Comparison of ENCODE assay signal across 9 cellular contexts in genomic region chr1:84442256-84442655, GRCh38. TPM values are rescaled to one million over a fixed set of nuclear protein-coding genes. Genes with fewer than 3 reads are reported as not detected.
DNase-seq lines count a peak whose midpoint lies in the region; ATAC-seq and TF ChIP-seq lines count a peak whose summit lies in the region.
"Had no signal": no experiment of that assay in that cellular context is flagged by ENCODE, and none has a peak within 500 bp of the region (broad histone marks: within the 10 kb centered on the region; RNA-seq: fewer than 3 reads in every experiment).

No MANE protein-coding gene starts in this region.

- H3K9me3 ChIP-seq in DND-41 (ENCODE audit: insufficient read depth, low read length, severe bottlenecking) (no peaks in the 10 kb centered on the region), OCI-LY1 (ENCODE audit: low read length) (no peaks in the 10 kb centered on the region), lower lobe of right lung (no peaks in the 10 kb centered on the region)

- H3K79me2 ChIP-seq in DND-41 (ENCODE audit: insufficient read depth, low read length), result no peaks in the 10 kb centered on the region
- H3K79me2 ChIP-seq in OCI-LY1 (ENCODE audit: insufficient read depth, low read length), result no peaks in the 10 kb centered on the region

- no peaks in the 10 kb centered on the region for H3K36me3 ChIP-seq in DND-41 (ENCODE audit: insufficient read depth, low read length)
- no peaks in the 10 kb centered on the region for H3K36me3 ChIP-seq in OCI-LY1 (ENCODE audit: insufficient read depth, low read length)
- H3K36me3 ChIP-seq in lower lobe of right lung, result no peaks in the 10 kb centered on the region

- H2AFZ ChIP-seq in DND-41 (ENCODE audit: low read depth, low read length), result peak overlapping the region; percentile 77
- H2AFZ ChIP-seq in OCI-LY1 (ENCODE audit: low read length), result no peak overlapping the region

- H3K9me2 ChIP-seq in OCI-LY1 (ENCODE audit: low read depth, low read length), result no peaks in the 10 kb centered on the region

- H3K4me3 Mint-ChIP-seq in central memory CD8-positive, alpha-beta T cell, result peak overlapping the region; percentile 8

- intact Hi-C loops in lower lobe of right lung (cut with DNase I), result no loop called here

- peaks cover 1% of the 10 kb centered on the region for H3K36me3 Mint-ChIP-seq in central memory CD8-positive, alpha-beta T cell (ENCODE audit: insufficient read depth)

- no peaks in the 10 kb centered on the region for H3F3A ChIP-seq in OCI-LY1 (ENCODE audit: insufficient read depth, low read length)

- no peaks in the 10 kb centered on the region for H3K9me3 Mint-ChIP-seq in central memory CD8-positive, alpha-beta T cell

- TF ChIP-seq CTCF in DND-41 (IDR thresholded peaks at IDR 0.05; ENCODE audit: borderline replicate concordance, extremely low read depth, low read length, poor library complexity, severe bottlenecking) (peak; percentile 67), OCI-LY1 (IDR thresholded peaks at IDR 0.05; ENCODE audit: low read length) (peak; percentile 68), lower lobe of right lung (IDR thresholded peaks at IDR 0.05) (peak; percentile 52)

- peak overlapping the region; percentile 41 for H3K4me2 ChIP-seq in DND-41 (ENCODE audit: insufficient read depth, low read length)
- no peak overlapping the region for H3K4me2 ChIP-seq in OCI-LY1 (ENCODE audit: low read length)

- H3K4me1 Mint-ChIP-seq in central memory CD8-positive, alpha-beta T cell, result peaks cover 5% of the 10 kb centered on the region

- DNase-seq in DND-41, result no peak
- DNase-seq in central memory CD8-positive, alpha-beta T cell (ENCODE audit: low spot score in 2 of 2), result no peak
- no peak for DNase-seq in lower lobe of right lung
- no peak for DNase-seq in SHP77 (lab: John Stamatoyannopoulos, UW)
- DNase-seq in activated CD8-positive, alpha-beta memory T cell treated with anti-CD3 and anti-CD28 coated beads for 24 hours, result no peak

- H3K4me1 ChIP-seq in DND-41 (ENCODE audit: insufficient read depth, low read length) (peaks cover 13% of the 10 kb centered on the region), OCI-LY1 (ENCODE audit: insufficient read depth, low read length, severe bottlenecking) (peaks cover 17% of the 10 kb centered on the region), lower lobe of right lung (peaks cover 9% of the 10 kb centered on the region)

- ATAC-seq in DND-41 (ENCODE audit: insufficient read depth, low read depth) (peak; percentile 97), GM19328 (IDR thresholded peaks at IDR 0.05; ENCODE audit: unreplicated experiment) (peak; percentile 98), HG03280 (IDR thresholded peaks at IDR 0.05; ENCODE audit: unreplicated experiment) (peak; percentile 98), lower lobe of right lung (peak; percentile 91 to 94)
- ATAC-seq in central memory CD8-positive, alpha-beta T cell (replicated peaks; ENCODE audit: extremely low read depth, poor library complexity, severe bottlenecking), result peak; percentile 97

- H3K27me3 ChIP-seq in DND-41 (ENCODE audit: insufficient read depth, low read length, poor library complexity), result no peaks in the 10 kb centered on the region
- H3K27me3 ChIP-seq in OCI-LY1 (ENCODE audit: insufficient read depth, low read length), result no peaks in the 10 kb centered on the region
- H3K27me3 ChIP-seq in lower lobe of right lung (ENCODE audit: low read depth), result no peaks in the 10 kb centered on the region

- H3K27me3 Mint-ChIP-seq in central memory CD8-positive, alpha-beta T cell, result peaks cover 30% of the 10 kb centered on the region

- no peak overlapping the region for H3K4me3 ChIP-seq in DND-41 (ENCODE audit: low read depth in 1 of 2, low read length in 2 of 2)
- no peak overlapping the region for H3K4me3 ChIP-seq in OCI-LY1 (ENCODE audit: low read depth, low read length, poor library complexity, severe bottlenecking)
- no peak overlapping the region for H3K4me3 ChIP-seq in lower lobe of right lung

- H3K27ac ChIP-seq in DND-41 (ENCODE audit: low read length) (no peak overlapping the region), OCI-LY1 (ENCODE audit: low read depth, low read length, poor library complexity, severe bottlenecking) (no peak overlapping the region), lower lobe of right lung (no peak overlapping the region)

- no peak overlapping the region for H3K27ac Mint-ChIP-seq in central memory CD8-positive, alpha-beta T cell (ENCODE audit: low read depth)

- H4K20me1 ChIP-seq in DND-41 (ENCODE audit: insufficient read depth, low read length), result no peaks in the 10 kb centered on the region
- H4K20me1 ChIP-seq in OCI-LY1 (ENCODE audit: insufficient read depth, low read length), result no peaks in the 10 kb centered on the region

- H3K9ac ChIP-seq in DND-41 (ENCODE audit: low read depth, low read length) (no peak overlapping the region), OCI-LY1 (ENCODE audit: low read length) (no peak overlapping the region)

RNA-seq across cellular contexts. Expression of gene RPF1, which starts 36.8 kb away (rescaled TPM):
- 31.1 TPM for total RNA-seq in lower lobe of right lung

RNA-seq across cellular contexts. Expression of gene DNASE2B, which starts 44.0 kb away (rescaled TPM):
- 26.1 TPM for total RNA-seq in lower lobe of right lung
- total RNA-seq: urinary bladder had no signal
